Comparison of ENCODE assay signal across 2 cellular contexts in the genomic region with DNA sequence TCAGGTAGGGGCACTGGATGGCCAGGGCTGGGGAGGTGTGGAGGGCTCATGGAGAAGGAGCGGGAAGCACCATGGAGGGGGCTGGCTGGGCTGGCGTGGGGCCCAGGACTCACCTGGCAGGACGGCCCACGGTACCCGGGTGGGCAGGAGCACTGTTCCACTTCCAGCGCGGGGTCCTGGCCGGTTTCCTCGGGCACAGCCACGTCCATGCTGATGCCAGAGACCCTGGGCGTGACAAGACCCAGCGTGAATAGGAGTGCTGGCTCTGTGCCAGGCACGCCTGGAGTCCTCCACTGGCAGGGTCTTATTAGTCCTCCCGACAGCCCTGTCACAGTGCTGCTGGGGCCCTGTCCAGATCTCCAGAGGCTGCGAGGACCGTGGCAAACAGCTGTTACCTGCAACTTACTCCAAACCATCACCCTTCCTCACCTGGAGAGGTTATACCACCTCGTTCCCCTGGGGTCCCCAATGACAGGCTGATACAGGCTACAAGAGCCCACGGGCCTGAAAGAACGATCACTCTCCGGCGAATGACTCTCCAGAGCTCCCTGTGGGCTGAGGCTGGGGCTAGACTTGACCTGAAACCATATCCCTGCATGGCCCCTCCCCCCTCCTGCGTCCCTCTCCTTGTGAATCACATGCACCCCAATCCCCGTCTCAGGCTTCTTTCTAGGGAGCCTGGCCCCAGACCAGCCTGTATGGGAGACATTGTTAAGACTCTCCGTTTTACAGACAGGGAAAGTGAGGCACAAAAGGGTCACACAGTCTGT.
TF ChIP-seq lines count a peak whose summit lies in the region.

No MANE protein-coding gene starts in this region.

TF ChIP-seq in SK-N-SH, 30 proteins besides CTCF, POLR2A, EP300 and RAD21:
- TF ChIP-seq, protein P1, sequence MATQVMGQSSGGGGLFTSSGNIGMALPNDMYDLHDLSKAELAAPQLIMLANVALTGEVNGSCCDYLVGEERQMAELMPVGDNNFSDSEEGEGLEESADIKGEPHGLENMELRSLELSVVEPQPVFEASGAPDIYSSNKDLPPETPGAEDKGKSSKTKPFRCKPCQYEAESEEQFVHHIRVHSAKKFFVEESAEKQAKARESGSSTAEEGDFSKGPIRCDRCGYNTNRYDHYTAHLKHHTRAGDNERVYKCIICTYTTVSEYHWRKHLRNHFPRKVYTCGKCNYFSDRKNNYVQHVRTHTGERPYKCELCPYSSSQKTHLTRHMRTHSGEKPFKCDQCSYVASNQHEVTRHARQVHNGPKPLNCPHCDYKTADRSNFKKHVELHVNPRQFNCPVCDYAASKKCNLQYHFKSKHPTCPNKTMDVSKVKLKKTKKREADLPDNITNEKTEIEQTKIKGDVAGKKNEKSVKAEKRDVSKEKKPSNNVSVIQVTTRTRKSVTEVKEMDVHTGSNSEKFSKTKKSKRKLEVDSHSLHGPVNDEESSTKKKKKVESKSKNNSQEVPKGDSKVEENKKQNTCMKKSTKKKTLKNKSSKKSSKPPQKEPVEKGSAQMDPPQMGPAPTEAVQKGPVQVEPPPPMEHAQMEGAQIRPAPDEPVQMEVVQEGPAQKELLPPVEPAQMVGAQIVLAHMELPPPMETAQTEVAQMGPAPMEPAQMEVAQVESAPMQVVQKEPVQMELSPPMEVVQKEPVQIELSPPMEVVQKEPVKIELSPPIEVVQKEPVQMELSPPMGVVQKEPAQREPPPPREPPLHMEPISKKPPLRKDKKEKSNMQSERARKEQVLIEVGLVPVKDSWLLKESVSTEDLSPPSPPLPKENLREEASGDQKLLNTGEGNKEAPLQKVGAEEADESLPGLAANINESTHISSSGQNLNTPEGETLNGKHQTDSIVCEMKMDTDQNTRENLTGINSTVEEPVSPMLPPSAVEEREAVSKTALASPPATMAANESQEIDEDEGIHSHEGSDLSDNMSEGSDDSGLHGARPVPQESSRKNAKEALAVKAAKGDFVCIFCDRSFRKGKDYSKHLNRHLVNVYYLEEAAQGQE (IDR thresholded peaks at IDR 0.05; ENCODE audit: low read depth, low read length): no peak
- TF ChIP-seq JUND (IDR thresholded peaks at IDR 0.05) (no peak), CHD2 (IDR thresholded peaks at IDR 0.05; ENCODE audit: low read length, partially characterized antibody) (no peak), TCF12 (IDR thresholded peaks at IDR 0.05) (no peak), FOXM1 (IDR thresholded peaks at IDR 0.05; ENCODE audit: low read depth) (no peak)

TF ChIP-seq in SK-N-SH treated with all-trans-retinoic acid at 6 μM for 48 hours, 23 proteins besides CTCF, POLR2A, EP300 and RAD21 (continued from another document):
- TF ChIP-seq, protein P2, sequence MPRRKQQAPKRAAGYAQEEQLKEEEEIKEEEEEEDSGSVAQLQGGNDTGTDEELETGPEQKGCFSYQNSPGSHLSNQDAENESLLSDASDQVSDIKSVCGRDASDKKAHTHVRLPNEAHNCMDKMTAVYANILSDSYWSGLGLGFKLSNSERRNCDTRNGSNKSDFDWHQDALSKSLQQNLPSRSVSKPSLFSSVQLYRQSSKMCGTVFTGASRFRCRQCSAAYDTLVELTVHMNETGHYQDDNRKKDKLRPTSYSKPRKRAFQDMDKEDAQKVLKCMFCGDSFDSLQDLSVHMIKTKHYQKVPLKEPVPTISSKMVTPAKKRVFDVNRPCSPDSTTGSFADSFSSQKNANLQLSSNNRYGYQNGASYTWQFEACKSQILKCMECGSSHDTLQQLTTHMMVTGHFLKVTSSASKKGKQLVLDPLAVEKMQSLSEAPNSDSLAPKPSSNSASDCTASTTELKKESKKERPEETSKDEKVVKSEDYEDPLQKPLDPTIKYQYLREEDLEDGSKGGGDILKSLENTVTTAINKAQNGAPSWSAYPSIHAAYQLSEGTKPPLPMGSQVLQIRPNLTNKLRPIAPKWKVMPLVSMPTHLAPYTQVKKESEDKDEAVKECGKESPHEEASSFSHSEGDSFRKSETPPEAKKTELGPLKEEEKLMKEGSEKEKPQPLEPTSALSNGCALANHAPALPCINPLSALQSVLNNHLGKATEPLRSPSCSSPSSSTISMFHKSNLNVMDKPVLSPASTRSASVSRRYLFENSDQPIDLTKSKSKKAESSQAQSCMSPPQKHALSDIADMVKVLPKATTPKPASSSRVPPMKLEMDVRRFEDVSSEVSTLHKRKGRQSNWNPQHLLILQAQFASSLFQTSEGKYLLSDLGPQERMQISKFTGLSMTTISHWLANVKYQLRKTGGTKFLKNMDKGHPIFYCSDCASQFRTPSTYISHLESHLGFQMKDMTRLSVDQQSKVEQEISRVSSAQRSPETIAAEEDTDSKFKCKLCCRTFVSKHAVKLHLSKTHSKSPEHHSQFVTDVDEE (CRISPR knock-in tag; IDR thresholded peaks at IDR 0.05): no peak
- no peak for TF ChIP-seq ZNF565 (CRISPR knock-in tag; conservative IDR thresholded peaks at IDR 0.05; ENCODE audit: low read depth)
- no peak for TF ChIP-seq SNAI2 (CRISPR knock-in tag; IDR thresholded peaks at IDR 0.05)
